ENCODE assay signal across 19 cellular contexts in genomic region chr10:79209340-79209739, GRCh38.
DNase-seq lines count a peak whose midpoint lies in the region; ATAC-seq and TF ChIP-seq lines count a peak whose summit lies in the region.
"Had no signal": no experiment of that assay in that cellular context is flagged by ENCODE, and none has a peak within 500 bp of the region (broad histone marks: within the 10 kb centered on the region; RNA-seq: fewer than 3 reads in every experiment).

No MANE protein-coding gene starts in this region.

- H3K4me3 Mint-ChIP-seq in stimulated activated effector memory CD8-positive, alpha-beta T cell treated with anti-CD3 and anti-CD28 coated beads, Interleukin-12 subunit alpha, Interleukin-12 subunit beta, amount 100 ng/mL, for 72 hours, result no peak overlapping the region
- H3K4me3 Mint-ChIP-seq: CD4-positive, alpha-beta T cell; IgD-negative memory B cell had no signal

- H3K4me1 Mint-ChIP-seq in stimulated activated effector memory CD8-positive, alpha-beta T cell treated with anti-CD3 and anti-CD28 coated beads, Interleukin-12 subunit alpha, Interleukin-12 subunit beta, amount 100 ng/mL, for 72 hours, result no peaks in the 10 kb centered on the region

- DNase-seq in cerebellar cortex (ENCODE audit: low spot score), result peak; percentile 46
- DNase-seq in myocyte (ENCODE audit: low read depth), result peak; percentile 67
- DNase-seq in stimulated activated effector memory CD8-positive, alpha-beta T cell treated with anti-CD3 and anti-CD28 coated beads, Interleukin-12 subunit alpha, Interleukin-12 subunit beta, amount 100 ng/mL, for 72 hours (ENCODE audit: low spot score in 2 of 2), result no peak
- DNase-seq in mucosa of gallbladder (ENCODE audit: low spot score), result no peak
- no peak for DNase-seq in ACHN
- DNase-seq: CD4-positive, alpha-beta T cell; COR-L47; DND-41; GOT3; HCEC 1CT; MV-4-11; NCI-H1105 treated with DMSO at 0.1 percent for 48 hours; NCI-H2029 treated with DMSO at 0.1 percent for 48 hours; NCI-H226; NCI-H774; Peyer's patch had no signal

- in situ Hi-C loops in ACHN (cut with HindIII; ENCODE audit: low pct_ligation_motif_present, low pct_unique_long_range_greater_than_20kb, low sequenced_read_pairs), result no loop called here

- no peaks in the 10 kb centered on the region for H3K9me3 Mint-ChIP-seq in stimulated activated effector memory CD8-positive, alpha-beta T cell treated with anti-CD3 and anti-CD28 coated beads, Interleukin-12 subunit alpha, Interleukin-12 subunit beta, amount 100 ng/mL, for 72 hours
- H3K9me3 Mint-ChIP-seq: CD4-positive, alpha-beta T cell; IgD-negative memory B cell had no signal

- H3K36me3 Mint-ChIP-seq in stimulated activated effector memory CD8-positive, alpha-beta T cell treated with anti-CD3 and anti-CD28 coated beads, Interleukin-12 subunit alpha, Interleukin-12 subunit beta, amount 100 ng/mL, for 72 hours, result peaks cover 6% of the 10 kb centered on the region
- H3K36me3 Mint-ChIP-seq: IgD-negative memory B cell had no signal

- ATAC-seq in SK-N-SH treated with all-trans-retinoic acid at 6 μM for 48 hours, result no peak; the same call in 2 of the 3 replicates
- ATAC-seq in stimulated activated effector memory CD8-positive, alpha-beta T cell treated with anti-CD3 and anti-CD28 coated beads, Interleukin-12 subunit alpha, Interleukin-12 subunit beta, amount 100 ng/mL, for 72 hours, result no peak
- no peak for ATAC-seq in GM18868 (IDR thresholded peaks at IDR 0.05; ENCODE audit: unreplicated experiment)

- peak overlapping the region; percentile 68 for H3K27ac Mint-ChIP-seq in stimulated activated effector memory CD8-positive, alpha-beta T cell treated with anti-CD3 and anti-CD28 coated beads, Interleukin-12 subunit alpha, Interleukin-12 subunit beta, amount 100 ng/mL, for 72 hours
- H3K27ac Mint-ChIP-seq: CD4-positive, alpha-beta T cell; IgD-negative memory B cell had no signal

TF ChIP-seq in SK-N-SH treated with all-trans-retinoic acid at 6 μM for 48 hours, 23 proteins besides CTCF, POLR2A, EP300 and RAD21:
- TF ChIP-seq TSHZ2 (CRISPR knock-in tag; IDR thresholded peaks at IDR 0.05) (no peak), PPARA (CRISPR knock-in tag; IDR thresholded peaks at IDR 0.05; ENCODE audit: borderline replicate concordance) (no peak), TCF4 (CRISPR knock-in tag; IDR thresholded peaks at IDR 0.05; ENCODE audit: borderline replicate concordance) (0 out of 2 replicates have a peak, but pooled peaks have one; percentile 10)
- TF ChIP-seq, protein P1, sequence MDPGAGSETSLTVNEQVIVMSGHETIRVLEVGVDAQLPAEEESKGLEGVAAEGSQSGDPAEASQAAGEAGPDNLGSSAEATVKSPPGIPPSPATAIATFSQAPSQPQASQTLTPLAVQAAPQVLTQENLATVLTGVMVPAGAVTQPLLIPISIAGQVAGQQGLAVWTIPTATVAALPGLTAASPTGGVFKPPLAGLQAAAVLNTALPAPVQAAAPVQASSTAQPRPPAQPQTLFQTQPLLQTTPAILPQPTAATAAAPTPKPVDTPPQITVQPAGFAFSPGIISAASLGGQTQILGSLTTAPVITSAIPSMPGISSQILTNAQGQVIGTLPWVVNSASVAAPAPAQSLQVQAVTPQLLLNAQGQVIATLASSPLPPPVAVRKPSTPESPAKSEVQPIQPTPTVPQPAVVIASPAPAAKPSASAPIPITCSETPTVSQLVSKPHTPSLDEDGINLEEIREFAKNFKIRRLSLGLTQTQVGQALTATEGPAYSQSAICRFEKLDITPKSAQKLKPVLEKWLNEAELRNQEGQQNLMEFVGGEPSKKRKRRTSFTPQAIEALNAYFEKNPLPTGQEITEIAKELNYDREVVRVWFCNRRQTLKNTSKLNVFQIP (CRISPR knock-in tag; IDR thresholded peaks at IDR 0.05; ENCODE audit: borderline replicate concordance, low read depth), result no peak

Comparison
In these comparisons a context has a peak if more than half of its experiments do, and no peak if none do; other contexts are left out.
1. DNase-seq: peak in cerebellar cortex (single experiment) and myocyte (single experiment); none in stimulated activated effector memory CD8-positive, alpha-beta T cell treated with anti-CD3 and anti-CD28 coated beads, Interleukin-12 subunit alpha, Interleukin-12 subunit beta, amount 100 ng/mL, for 72 hours (0 of 2), mucosa of gallbladder (single experiment) and ACHN (single experiment).